12 cellular contexts compared by ENCODE assay signal in genomic region chr2:226906439-226906796, GRCh38.
DNase-seq lines count a peak whose midpoint lies in the region; ATAC-seq and TF ChIP-seq lines count a peak whose summit lies in the region.
"Had no signal": no experiment of that assay in that cellular context is flagged by ENCODE, and none has a peak within 500 bp of the region (broad histone marks: within the 10 kb centered on the region; RNA-seq: fewer than 3 reads in every experiment).

No MANE protein-coding gene starts in this region.

- no peak overlapping the region for H4K8ac ChIP-seq in mesenchymal stem cell (ENCODE audit: low read length)

- no peak overlapping the region for H3K27ac ChIP-seq in mesenchymal stem cell (ENCODE audit: low read length, poor library complexity, severe bottlenecking)
- H3K27ac ChIP-seq in PC-9 = no peak overlapping the region
- no peak overlapping the region for H3K27ac ChIP-seq in PC-3 (ENCODE audit: low read length)
- H3K27ac ChIP-seq: ovary had no signal

- no peak overlapping the region for H2BK15ac ChIP-seq in mesenchymal stem cell (ENCODE audit: low read depth, poor library complexity, severe bottlenecking)

- intact Hi-C loops in PC-9 (cut with micrococcal nuclease; ENCODE audit: unreplicated experiment) (no loop called here), PC-3 (cut with micrococcal nuclease) (no loop called here)

- H3K23ac ChIP-seq in mesenchymal stem cell (ENCODE audit: low read length in 2 of 2) = peak overlapping the region in 1 of 2 experiments; percentile 4

- no peak overlapping the region for H2BK12ac ChIP-seq in mesenchymal stem cell (ENCODE audit: low read length in 2 of 2)

- H3K9me2 ChIP-seq in PC-9 (ENCODE audit: insufficient read depth) (no peaks in the 10 kb centered on the region), PC-3 (replicated peaks; ENCODE audit: low read length) (no peaks in the 10 kb centered on the region)

- BruUV-seq in PC-9 (replicated peaks; lab: Mats Ljungman, UMichigan) = no TSS peak
- BruUV-seq in PC-3 (replicated peaks; lab: Mats Ljungman, UMichigan) = no TSS peak

- no peak overlapping the region for H3K4me2 ChIP-seq in mesenchymal stem cell (ENCODE audit: low read length, poor library complexity, severe bottlenecking)
- H3K4me2 ChIP-seq in PC-9 = no peak overlapping the region
- no peak overlapping the region for H3K4me2 ChIP-seq in PC-3 (ENCODE audit: low read length)

- H4K91ac ChIP-seq in mesenchymal stem cell (ENCODE audit: low read length) = no peak overlapping the region

- H3K36me3 ChIP-seq in mesenchymal stem cell (ENCODE audit: control insufficient read depth in 1 of 2, insufficient read depth in 2 of 2, low read depth in 1 of 2, low read length in 2 of 2) (peaks cover 4 to 10% of the 10 kb centered on the region in 2 experiments), PC-9 (ENCODE audit: low read depth) (no peaks in the 10 kb centered on the region), PC-3 (ENCODE audit: low read depth, low read length) (no peaks in the 10 kb centered on the region)
- H3K36me3 ChIP-seq: ovary had no signal

- H2AK5ac ChIP-seq in mesenchymal stem cell (ENCODE audit: low read length, severe bottlenecking) = peak overlapping the region; percentile 8

- ATAC-seq in GM18907 (IDR thresholded peaks at IDR 0.05; ENCODE audit: unreplicated experiment) (peak; percentile 63), GM21786 (IDR thresholded peaks at IDR 0.05; ENCODE audit: unreplicated experiment) (peak; percentile 44), HG03378 (IDR thresholded peaks at IDR 0.05; ENCODE audit: unreplicated experiment) (peak; percentile 45), PC-3 (no peak)

- H3K4me3 ChIP-seq in mesenchymal stem cell (ENCODE audit: insufficient read depth in 1 of 2, low read depth in 1 of 2, low read length in 2 of 2) = no peak overlapping the region
- no peak overlapping the region for H3K4me3 ChIP-seq in PC-9
- no peak overlapping the region for H3K4me3 ChIP-seq in PC-3 (ENCODE audit: low read length)
- H3K4me3 ChIP-seq: ovary had no signal

- no peaks in the 10 kb centered on the region for H3K27me3 ChIP-seq in mesenchymal stem cell (ENCODE audit: control insufficient read depth in 1 of 2, insufficient read depth in 1 of 2, low read length in 2 of 2)
- H3K27me3 ChIP-seq in PC-9 (ENCODE audit: insufficient read depth, low read depth) = no peaks in the 10 kb centered on the region
- H3K27me3 ChIP-seq in PC-3 (ENCODE audit: low read length) = no peaks in the 10 kb centered on the region
- H3K27me3 ChIP-seq: ovary had no signal

- H4K20me1 ChIP-seq in PC-9 (ENCODE audit: insufficient read depth) (no peaks in the 10 kb centered on the region), PC-3 (ENCODE audit: low read length) (no peaks in the 10 kb centered on the region)

- H2AFZ ChIP-seq in mesenchymal stem cell (ENCODE audit: low read depth, low read length) (no peak overlapping the region), PC-9 (no peak overlapping the region), PC-3 (ENCODE audit: low read length) (no peak overlapping the region)

- CTCF ChIA-PET in PC-9 (lab: Charles Lee) (no interaction called here), PC-3 (lab: Charles Lee) (no interaction called here)

- no peak overlapping the region for H3K14ac ChIP-seq in mesenchymal stem cell (ENCODE audit: low read length in 2 of 2)

- H3K4me1 ChIP-seq in mesenchymal stem cell (ENCODE audit: control insufficient read depth, insufficient read depth, low read depth, low read length) (peaks cover 10% of the 10 kb centered on the region), PC-9 (replicated peaks; ENCODE audit: insufficient read depth) (0 out of 2 replicates have a peak, but pooled peaks cover 5% of the 10 kb centered on the region), PC-3 (ENCODE audit: insufficient read depth, low read length) (peaks cover 18% of the 10 kb centered on the region)

- H3K9ac ChIP-seq in mesenchymal stem cell (ENCODE audit: low read length) (no peak overlapping the region), PC-3 (ENCODE audit: low read length) (no peak overlapping the region)

- H3K9me3 ChIP-seq in mesenchymal stem cell (ENCODE audit: control insufficient read depth, low read length) (no peaks in the 10 kb centered on the region), PC-9 (ENCODE audit: insufficient read depth, low read depth) (no peaks in the 10 kb centered on the region), PC-3 (ENCODE audit: low read length) (no peaks in the 10 kb centered on the region)
- H3K9me3 ChIP-seq: ovary had no signal

- DNase-seq in mesenchymal stem cell = no peak
- DNase-seq in activated CD8-positive, alpha-beta memory T cell treated with anti-CD3 and anti-CD28 coated beads, Interleukin-2, amount 50 U/mL, for 48 hours = no peak
- no peak for DNase-seq in dedifferentiated amniotic fluid mesenchymal stem cell (ENCODE audit: extremely low spot score)
- no peak for DNase-seq in PC-9
- DNase-seq in PC-3 = no peak
- DNase-seq: activated effector memory CD4-positive, alpha-beta T cell treated with Interleukin-2 at 50 U/mL for 16 hours; effector memory CD4-positive, alpha-beta T cell; NCI-H526; ovary had no signal

- WGBS in mesenchymal stem cell = 90% methylated on average over 3 of the region's 3 CpGs

- no peak overlapping the region for H3K4ac ChIP-seq in mesenchymal stem cell (ENCODE audit: low read depth in 1 of 2, low read length in 2 of 2)

- no peaks in the 10 kb centered on the region for H3F3A ChIP-seq in PC-9 (ENCODE audit: insufficient read depth, low read depth)
- H3F3A ChIP-seq in PC-3 (ENCODE audit: low read length, unreplicated experiment) = no peaks in the 10 kb centered on the region

- peaks cover 5% of the 10 kb centered on the region for H3K79me1 ChIP-seq in mesenchymal stem cell (replicated peaks; ENCODE audit: low read length, poor library complexity, severe bottlenecking)

- H3K79me2 ChIP-seq in PC-9 (ENCODE audit: low read depth) (no peaks in the 10 kb centered on the region), PC-3 (ENCODE audit: low read length) (no peaks in the 10 kb centered on the region)

- no peak overlapping the region for H3K18ac ChIP-seq in mesenchymal stem cell (ENCODE audit: low read depth in 1 of 2, low read length in 2 of 2)

- POLR2A ChIA-PET in PC-9 (lab: Charles Lee; ENCODE audit: unreplicated experiment) = no interaction called here
- POLR2A ChIA-PET in PC-3 (lab: Charles Lee; ENCODE audit: unreplicated experiment) = no interaction called here

- TF ChIP-seq CTCF in PC-9 (conservative IDR thresholded peaks at IDR 0.05) (no peak), PC-3 (conservative IDR thresholded peaks at IDR 0.05; ENCODE audit: low read depth, low read length) (no peak)

- no peak overlapping the region for H2BK5ac ChIP-seq in mesenchymal stem cell (ENCODE audit: low read depth, low read length, poor library complexity, severe bottlenecking)

- no peak overlapping the region for H2BK120ac ChIP-seq in mesenchymal stem cell (ENCODE audit: low read depth, low read length)
